Comparison of ENCODE assay signal across 22 cellular contexts in the genomic region with DNA sequence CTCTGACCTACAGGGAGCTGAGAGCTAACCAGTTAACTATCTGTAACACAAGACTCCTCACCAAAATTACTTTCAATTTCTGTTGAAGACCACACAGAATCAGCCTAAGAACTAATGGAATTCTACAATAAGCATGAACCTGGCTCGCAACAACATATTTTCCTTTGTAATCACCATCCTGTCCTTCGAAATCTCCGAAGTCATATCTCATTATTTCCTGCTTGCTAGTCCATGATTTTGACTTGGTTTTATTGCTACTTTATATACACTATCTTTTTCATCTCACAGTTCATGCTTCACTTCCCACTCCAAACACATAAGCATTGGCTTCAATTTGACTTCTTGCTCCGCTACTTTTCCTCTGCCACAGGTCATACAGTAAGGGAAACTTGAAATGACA.
DNase-seq lines count a peak whose midpoint lies in the region; ATAC-seq, FAIRE-seq and TF ChIP-seq lines count a peak whose summit lies in the region.
"Had no signal": no experiment of that assay in that cellular context is flagged by ENCODE, and none has a peak within 500 bp of the region (broad histone marks: within the 10 kb centered on the region; RNA-seq: fewer than 3 reads in every experiment).

No MANE protein-coding gene starts in this region.

- H3K4me1 ChIP-seq in mesenchymal stem cell (ENCODE audit: control insufficient read depth, insufficient read depth, low read depth, low read length) = no peaks in the 10 kb centered on the region
- H3K4me1 ChIP-seq in naive thymus-derived CD4-positive, alpha-beta T cell (ENCODE audit: control insufficient read depth in 2 of 2, insufficient read depth in 2 of 2, low read length in 2 of 2) = no peaks in the 10 kb centered on the region
- H3K4me1 ChIP-seq in upper lobe of left lung = no peaks in the 10 kb centered on the region
- H3K4me1 ChIP-seq: HAP-1 had no signal

- no peaks in the 10 kb centered on the region for H3K79me1 ChIP-seq in mesenchymal stem cell (replicated peaks; ENCODE audit: low read length, poor library complexity, severe bottlenecking)

- no peak for TF ChIP-seq POLR2A in upper lobe of left lung (IDR thresholded peaks at IDR 0.05)

- POLR2A ChIA-PET in naive thymus-derived CD4-positive, alpha-beta T cell (lab: Charles Lee) = no interaction called here

- no peak overlapping the region for H3K4me3 Mint-ChIP-seq in naive thymus-derived CD4-positive, alpha-beta T cell
- H3K4me3 Mint-ChIP-seq: CD8-positive, alpha-beta memory T cell had no signal

- no peaks in the 10 kb centered on the region for H3K27me3 ChIP-seq in mesenchymal stem cell (ENCODE audit: control insufficient read depth in 1 of 2, insufficient read depth in 1 of 2, low read length in 2 of 2)
- H3K27me3 ChIP-seq in naive thymus-derived CD4-positive, alpha-beta T cell (ENCODE audit: control insufficient read depth in 2 of 2, insufficient read depth in 2 of 2, low read length in 2 of 2) = no peaks in the 10 kb centered on the region
- H3K27me3 ChIP-seq in upper lobe of left lung = no peaks in the 10 kb centered on the region
- H3K27me3 ChIP-seq: MG63 had no signal

- H3K23ac ChIP-seq in mesenchymal stem cell (ENCODE audit: low read length in 2 of 2) = no peak overlapping the region

- H3K36me3 ChIP-seq in mesenchymal stem cell (ENCODE audit: control insufficient read depth in 1 of 2, insufficient read depth in 2 of 2, low read depth in 1 of 2, low read length in 2 of 2) (no peaks in the 10 kb centered on the region), upper lobe of left lung (no peaks in the 10 kb centered on the region)
- no peaks in the 10 kb centered on the region for H3K36me3 ChIP-seq in naive thymus-derived CD4-positive, alpha-beta T cell (ENCODE audit: control insufficient read depth in 2 of 3, insufficient read depth in 3 of 3, low read length in 3 of 3)
- H3K36me3 ChIP-seq: HAP-1, MG63 had no signal

- H2AK5ac ChIP-seq in mesenchymal stem cell (ENCODE audit: low read length, severe bottlenecking) = no peak overlapping the region

- no peak for ATAC-seq in naive thymus-derived CD4-positive, alpha-beta T cell
- ATAC-seq in upper lobe of left lung (ENCODE audit: low FRiP score in 2 of 2) = no peak

- no peaks in the 10 kb centered on the region for H3K4me1 Mint-ChIP-seq in naive thymus-derived CD4-positive, alpha-beta T cell
- H3K4me1 Mint-ChIP-seq: CD8-positive, alpha-beta memory T cell had no signal

- WGBS in mesenchymal stem cell = 83% methylated on average over 3 of the region's 4 CpGs
- WGBS in upper lobe of left lung, 2 donors = 46 to 83% methylated on average over 4 of the region's 4 CpGs

- H2BK5ac ChIP-seq in mesenchymal stem cell (ENCODE audit: low read depth, low read length, poor library complexity, severe bottlenecking) = no peak overlapping the region

- no peak overlapping the region for H3K9ac ChIP-seq in mesenchymal stem cell (ENCODE audit: low read length)
- H3K9ac ChIP-seq: GM23248 had no signal

- no peak for TF ChIP-seq EP300 in upper lobe of left lung (IDR thresholded peaks at IDR 0.05)

- H3K27me3 Mint-ChIP-seq in naive thymus-derived CD4-positive, alpha-beta T cell = no peaks in the 10 kb centered on the region
- H3K27me3 Mint-ChIP-seq: CD8-positive, alpha-beta memory T cell had no signal

- H3K4ac ChIP-seq in mesenchymal stem cell (ENCODE audit: low read depth in 1 of 2, low read length in 2 of 2) = no peak overlapping the region

- intact Hi-C loops in naive thymus-derived CD4-positive, alpha-beta T cell (cut with micrococcal nuclease) = no loop called here

- no peak overlapping the region for H3K14ac ChIP-seq in mesenchymal stem cell (ENCODE audit: low read length in 2 of 2)

- peaks cover 0 to 25% (median 5%) of the 10 kb centered on the region in 11 donors for H3K9me3 Mint-ChIP-seq in naive thymus-derived CD4-positive, alpha-beta T cell

- no peak overlapping the region for H3K4me3 ChIP-seq in mesenchymal stem cell (ENCODE audit: insufficient read depth in 1 of 2, low read depth in 1 of 2, low read length in 2 of 2)
- no peak overlapping the region for H3K4me3 ChIP-seq in naive thymus-derived CD4-positive, alpha-beta T cell (ENCODE audit: low read length)
- no peak overlapping the region for H3K4me3 ChIP-seq in upper lobe of left lung
- H3K4me3 ChIP-seq: GM23248, HAP-1, MG63 had no signal

- CTCF ChIA-PET in naive thymus-derived CD4-positive, alpha-beta T cell (lab: Charles Lee) = no interaction called here

- no peak overlapping the region for H3K27ac Mint-ChIP-seq in naive thymus-derived CD4-positive, alpha-beta T cell
- H3K27ac Mint-ChIP-seq: CD8-positive, alpha-beta memory T cell had no signal

- H4K8ac ChIP-seq in mesenchymal stem cell (ENCODE audit: low read length) = no peak overlapping the region

- TF ChIP-seq CTCF in upper lobe of left lung (IDR thresholded peaks at IDR 0.05) = no peak

- no peak overlapping the region for H3K18ac ChIP-seq in mesenchymal stem cell (ENCODE audit: low read depth in 1 of 2, low read length in 2 of 2)

- H2BK15ac ChIP-seq in mesenchymal stem cell (ENCODE audit: low read depth, poor library complexity, severe bottlenecking) = no peak overlapping the region

- H2BK120ac ChIP-seq in mesenchymal stem cell (ENCODE audit: low read depth, low read length) = no peak overlapping the region

- peaks cover 0 to 4% (median 0%) of the 10 kb centered on the region in 5 donors for H3K36me3 Mint-ChIP-seq in naive thymus-derived CD4-positive, alpha-beta T cell

- FAIRE-seq in endometrium (lab: Jason Lieb, UNC) = peak; percentile 67

- no peak overlapping the region for H4K91ac ChIP-seq in mesenchymal stem cell (ENCODE audit: low read length)

- no peak overlapping the region for H2BK12ac ChIP-seq in mesenchymal stem cell (ENCODE audit: low read length in 2 of 2)

- H3K27ac ChIP-seq in mesenchymal stem cell (ENCODE audit: low read length, poor library complexity, severe bottlenecking) = no peak overlapping the region
- H3K27ac ChIP-seq in naive thymus-derived CD4-positive, alpha-beta T cell (ENCODE audit: low read depth, low read length) = no peak overlapping the region
- H3K27ac ChIP-seq in upper lobe of left lung = no peak overlapping the region
- H3K27ac ChIP-seq: C4-2B, GM23248 had no signal

- peak; percentile 40 for DNase-seq in DMS53 (lab: John Stamatoyannopoulos, UW)
- peak; percentile 1 for DNase-seq in M059J (ENCODE audit: low read depth)
- no peak for DNase-seq in mesenchymal stem cell
- no peak for DNase-seq in naive thymus-derived CD4-positive, alpha-beta T cell
- no peak for DNase-seq in stimulated activated CD8-positive, alpha-beta memory T cell treated with anti-CD3 and anti-CD28 coated beads, Interleukin-4, amount 100 ng/mL, for 48 hours
- no peak for DNase-seq in upper lobe of left lung
- no peak for DNase-seq in NCI-H2171 treated with DMSO at 0.1 percent for 48 hours (lab: John Stamatoyannopoulos, UW)
- DNase-seq: CD8-positive, alpha-beta memory T cell; DMS79; GM23248; Karpas-422; MG63; NCI-H1436; NCI-H2029; NCI-H226; NCI-H510A treated with DMSO at 0.1 percent for 48 hours; NCI-H774; RPMI8226; SHP77 had no signal

- H3K9me3 ChIP-seq in mesenchymal stem cell (ENCODE audit: control insufficient read depth, low read length) (no peaks in the 10 kb centered on the region), upper lobe of left lung (no peaks in the 10 kb centered on the region)
- H3K9me3 ChIP-seq in naive thymus-derived CD4-positive, alpha-beta T cell (ENCODE audit: control insufficient read depth in 2 of 3, low read length in 3 of 3) = no peaks in the 10 kb centered on the region
- H3K9me3 ChIP-seq: HAP-1, MG63 had no signal

- peak overlapping the region; percentile 16 for H3K4me2 ChIP-seq in mesenchymal stem cell (ENCODE audit: low read length, poor library complexity, severe bottlenecking)

- H2AFZ ChIP-seq in mesenchymal stem cell (ENCODE audit: low read depth, low read length) = no peak overlapping the region
- H2AFZ ChIP-seq: GM23248 had no signal

Comparison
In these comparisons a context has a peak if more than half of its experiments do, and no peak if none do; other contexts are left out.
1. DNase-seq: peak in DMS53 (single experiment) and M059J (single experiment); none in mesenchymal stem cell (single experiment), naive thymus-derived CD4-positive, alpha-beta T cell (0 of 9), stimulated activated CD8-positive, alpha-beta memory T cell treated with anti-CD3 and anti-CD28 coated beads, Interleukin-4, amount 100 ng/mL, for 48 hours (single experiment), upper lobe of left lung (0 of 2) and NCI-H2171 treated with DMSO at 0.1 percent for 48 hours (single experiment).